In the genomic region with DNA sequence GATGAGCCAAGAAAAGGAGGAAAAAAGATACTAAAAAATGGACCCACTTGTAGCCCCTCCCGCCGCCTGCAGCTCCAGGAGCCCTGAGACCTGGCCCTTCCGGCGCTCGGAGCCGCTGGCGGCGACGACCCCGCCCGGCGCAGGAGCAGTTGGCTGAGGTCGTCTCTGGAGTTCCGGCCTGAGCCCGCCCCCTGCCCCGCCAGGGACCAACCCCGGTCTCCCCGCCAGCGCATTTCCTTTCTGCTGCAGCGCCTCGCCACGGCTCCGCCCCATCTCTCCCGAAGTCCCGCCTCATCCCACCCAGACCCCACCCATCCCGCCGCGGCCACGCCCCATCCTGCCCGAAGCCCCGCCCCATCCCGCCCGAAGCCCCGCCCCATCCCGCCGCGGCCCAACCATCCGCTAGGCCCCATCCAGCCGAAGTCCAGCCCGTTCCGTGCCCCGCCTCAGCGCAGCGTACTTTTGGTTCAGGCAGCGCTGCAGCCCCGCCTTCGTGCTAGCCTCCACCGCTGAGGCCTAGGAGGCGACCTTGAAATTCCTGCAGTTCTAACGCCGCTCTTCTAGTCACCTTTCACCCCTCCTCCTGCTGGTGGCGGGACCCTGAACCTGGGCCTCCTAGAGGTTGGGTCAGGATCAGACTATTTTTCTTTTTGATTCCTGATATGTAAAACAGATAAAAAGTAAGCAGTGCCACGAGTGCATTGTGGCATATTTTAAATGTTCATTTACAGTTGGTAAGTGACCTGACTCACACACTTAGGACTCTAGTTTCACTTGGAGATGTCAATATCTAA, we compare ENCODE assay signal across 8 cellular contexts. TPM values are rescaled to one million over a fixed set of nuclear protein-coding genes. Genes with fewer than 3 reads are reported as not detected.
DNase-seq lines count a peak whose midpoint lies in the region; ATAC-seq and TF ChIP-seq lines count a peak whose summit lies in the region.

Gene STN1, minus strand, starts transcription at position 132 of the 794 bp plus-strand sequence. CDS start 590 bp downstream, outside the sequence.

- intact Hi-C loops in activated B cell treated with CpG ODN at 0.5 μM for 24 hours (cut with micrococcal nuclease), result loop anchor here (1.0 to 5.0 kb wide), 9 partner anchors 10 to 551 kb away; partner anchors contain the start of genes CFAP43, CFAP58, ITPRIP and SLK

- CTCF ChIA-PET in activated B cell treated with CpG ODN at 0.5 μM for 24 hours (lab: Charles Lee), result no interaction called here

- peak within 1 kb of the TSS; percentile 96 for H3K27ac Mint-ChIP-seq in activated B cell treated with CpG ODN at 0.5 μM for 24 hours

- peak; percentile 98 for DNase-seq in AG08395 (ENCODE audit: low spot score)
- peak; percentile 92 for DNase-seq in NCI-H226
- DNase-seq in activated B cell treated with CpG ODN at 0.5 μM for 24 hours, result peak; percentile 91
- DNase-seq in caudate nucleus (lab: John Stamatoyannopoulos, UW), result peak; percentile 50 to 99 (median 97)
- DNase-seq in inferior parietal cortex (ENCODE audit: extremely low spot score), result peak; percentile 88
- peak; percentile 92 to 93 for DNase-seq in stimulated activated CD4-positive, alpha-beta T cell treated with anti-CD3 and anti-CD28 coated beads, Interleukin-12 subunit alpha, Interleukin-12 subunit beta, amount 100 ng/mL, for 24 hours (ENCODE audit: low read depth in 2 of 2)

- H3K4me1 Mint-ChIP-seq in activated B cell treated with CpG ODN at 0.5 μM for 24 hours, result peaks cover 41% of the 10 kb centered on the region

- POLR2A ChIA-PET in activated B cell treated with CpG ODN at 0.5 μM for 24 hours (lab: Charles Lee), result interaction anchor here (0.9 to 2.5 kb wide), 5 partner anchors 10 to 203 kb away, joined by 3 to 28 read pairs (median 5); partner anchors contain the start of gene SFR1

- H3K4me3 Mint-ChIP-seq in activated B cell treated with CpG ODN at 0.5 μM for 24 hours, result peak within 1 kb of the TSS; percentile 93

- H3K9me3 Mint-ChIP-seq in activated B cell treated with CpG ODN at 0.5 μM for 24 hours, result no peaks in the 10 kb centered on the region

- ATAC-seq in GM18909 (IDR thresholded peaks at IDR 0.05; ENCODE audit: poor library complexity, unreplicated experiment) (peak; percentile 89), HG03175 (IDR thresholded peaks at IDR 0.05; ENCODE audit: unreplicated experiment) (peak; percentile 95), activated B cell treated with CpG ODN at 0.5 μM for 24 hours (ENCODE audit: low read depth) (peak; percentile 94)

- TF ChIP-seq CTCF in activated B cell treated with CpG ODN at 0.5 μM for 24 hours (IDR thresholded peaks at IDR 0.05), result no peak

- peak within 1 kb of the TSS; percentile 92 for H3K27ac ChIP-seq in caudate nucleus (ENCODE audit: low read depth, low read length)

- H3K27me3 Mint-ChIP-seq in activated B cell treated with CpG ODN at 0.5 μM for 24 hours, result no peaks in the 10 kb centered on the region

- peaks cover 20% of the 10 kb centered on the region for H3K36me3 Mint-ChIP-seq in activated B cell treated with CpG ODN at 0.5 μM for 24 hours (ENCODE audit: low read depth)

RNA-seq across cellular contexts. Expression of gene STN1, which starts in this region (rescaled TPM):
- 14.0 and 14.2 TPM in 2 replicates for total RNA-seq in activated B cell treated with CpG ODN at 0.5 μM for 24 hours

Comparison
In these comparisons a context has a peak if more than half of its experiments do, and no peak if none do; other contexts are left out.
1. Peak in every context shown above with its lines: DNase-seq, ATAC-seq and H3K27ac ChIP-seq.